Comparison of ENCODE assay signal across 29 cellular contexts in genomic region chr7:127873151-127873550, GRCh38.
"Had no signal": no experiment of that assay in that cellular context is flagged by ENCODE, and none has a peak within 500 bp of the region (broad histone marks: within the 10 kb centered on the region; RNA-seq: fewer than 3 reads in every experiment).

No MANE protein-coding gene starts in this region.

- DNase-seq: activated CD4-positive, alpha-beta memory T cell treated with anti-CD3 and anti-CD28 coated beads for 36 hours; activated CD4-positive, alpha-beta T cell treated with anti-CD3 and anti-CD28 coated beads, Interleukin-2, amount 10 ng/mL, durations not matched to agents 24 days and 14 days; activated CD4-positive, CD25-positive, alpha-beta regulatory T cell treated with anti-CD3 and anti-CD28 coated beads, Interleukin-2, amount 50 U/mL, for 72 hours; activated CD8-positive, alpha-beta memory T cell treated with anti-CD3 and anti-CD28 coated beads for 24 hours; activated naive CD4-positive, alpha-beta T cell treated with anti-CD3 and anti-CD28 coated beads, Interleukin-2, amount 50 U/mL, for 16 hours; activated naive CD8-positive, alpha-beta T cell treated with anti-CD3 and anti-CD28 coated beads, Interleukin-2, amount 10 ng/mL, durations not matched to agents 7 days and 5 days; activated T-cell treated with anti-CD3 and anti-CD28 coated beads, Interleukin-2, amount 50 U/mL, for 4 hours; adrenal gland; anterior cingulate cortex; cerebellar nuclear complex; MG63; MV-4-11; NCI-H1092 treated with DMSO at 0.1 percent for 48 hours; NCI-H1417 treated with DMSO at 0.1 percent for 48 hours; NCI-H1694; NCI-H2029 treated with DMSO at 0.1 percent for 48 hours; NCI-H510A treated with DMSO at 0.1 percent for 48 hours; NCI-H774; NK-92 treated with Interleukin-12 subunit alpha and Interleukin-12 subunit beta, amount 100 ng/mL, for 24 hours; OCI-M1; RPMI8226; T-cell; T-helper 2 cell; T1000 had no signal

- H3K4me3 Mint-ChIP-seq: activated CD4-positive, alpha-beta memory T cell treated with anti-CD3 and anti-CD28 coated beads for 36 hours; activated CD4-positive, alpha-beta T cell treated with anti-CD3 and anti-CD28 coated beads, Interleukin-2, amount 10 ng/mL, durations not matched to agents 24 days and 14 days; activated naive CD8-positive, alpha-beta T cell treated with anti-CD3 and anti-CD28 coated beads, Interleukin-2, amount 10 ng/mL, durations not matched to agents 7 days and 5 days; activated T-cell treated with anti-CD3 and anti-CD28 coated beads, Interleukin-2, amount 50 U/mL, for 4 hours; T-cell had no signal

- FAIRE-seq: colon, TTC549 had no signal

- H3K27me3 Mint-ChIP-seq: activated CD4-positive, alpha-beta memory T cell treated with anti-CD3 and anti-CD28 coated beads for 36 hours; activated CD4-positive, alpha-beta T cell treated with anti-CD3 and anti-CD28 coated beads, Interleukin-2, amount 10 ng/mL, durations not matched to agents 24 days and 14 days; activated naive CD8-positive, alpha-beta T cell treated with anti-CD3 and anti-CD28 coated beads, Interleukin-2, amount 10 ng/mL, durations not matched to agents 7 days and 5 days; T-cell had no signal

- H3K9me3 Mint-ChIP-seq: activated CD4-positive, alpha-beta memory T cell treated with anti-CD3 and anti-CD28 coated beads for 36 hours; activated CD4-positive, alpha-beta T cell treated with anti-CD3 and anti-CD28 coated beads, Interleukin-2, amount 10 ng/mL, durations not matched to agents 24 days and 14 days; activated naive CD8-positive, alpha-beta T cell treated with anti-CD3 and anti-CD28 coated beads, Interleukin-2, amount 10 ng/mL, durations not matched to agents 7 days and 5 days; activated T-cell treated with anti-CD3 and anti-CD28 coated beads, Interleukin-2, amount 50 U/mL, for 4 hours; activated T-helper 2 cell treated with anti-CD3 and anti-CD28 coated beads, Interferon-gamma antibody, Interleukin-2, Interleukin-4, amounts not matched to agents 10 μg/mL and 5 μg/mL and 100 μg/mL, durations not matched to agents 14 hours and 24 hours and 36 hours; T-cell had no signal

- H3K27ac Mint-ChIP-seq: activated naive CD8-positive, alpha-beta T cell treated with anti-CD3 and anti-CD28 coated beads, Interleukin-2, amount 10 ng/mL, durations not matched to agents 7 days and 5 days; T-cell had no signal

- ATAC-seq: Panc1, Right ventricle myocardium inferior, T-cell had no signal
